ENCODE assay signal across 32 cellular contexts in the genomic region with DNA sequence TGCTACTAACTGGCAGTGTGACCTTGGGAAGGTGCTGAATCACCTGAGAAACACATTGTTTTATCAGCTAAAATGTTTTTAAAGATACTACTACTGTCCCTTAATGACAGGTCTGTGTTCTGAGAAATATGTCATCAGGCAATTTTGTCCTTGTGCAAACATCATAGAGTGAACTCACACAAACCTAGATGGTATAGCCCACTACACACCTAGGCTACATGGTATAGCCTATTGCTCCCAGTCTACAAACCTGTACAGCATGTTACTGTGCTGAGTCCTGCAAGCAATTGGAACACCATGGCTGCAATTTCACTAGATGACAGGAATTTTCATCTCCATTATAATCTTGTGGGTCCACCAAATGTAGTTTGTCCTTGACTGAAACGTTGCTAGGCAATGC.
"Had no signal": no experiment of that assay in that cellular context is flagged by ENCODE, and none has a peak within 500 bp of the region (broad histone marks: within the 10 kb centered on the region; RNA-seq: fewer than 3 reads in every experiment).

No MANE protein-coding gene starts in this region.

- H3K4me2 ChIP-seq: KMS-11 had no signal

- H3K27ac ChIP-seq: KMS-11 had no signal

- H3K9ac ChIP-seq: KMS-11 had no signal

- H3K36me3 ChIP-seq: MG63 had no signal

- H3K4me3 ChIP-seq: MG63 had no signal

- DNase-seq: Kasumi-1, MG63, MM.1S, MV-4-11, NCI-H1048, NCI-H1092, NCI-H1092 treated with DMSO at 0.1 percent for 48 hours, NCI-H1105, NCI-H1105 treated with DMSO at 0.1 percent for 48 hours, NCI-H1436, NCI-H1436 treated with DMSO at 0.1 percent for 48 hours, NCI-H146, NCI-H1694, NCI-H1694 treated with DMSO at 0.1 percent for 48 hours, NCI-H187, NCI-H187 treated with DMSO at 0.1 percent for 48 hours, NCI-H1930, NCI-H2029, NCI-H2029 treated with DMSO at 0.1 percent for 48 hours, NCI-H2081, NCI-H2081 treated with DMSO at 0.1 percent for 48 hours, NCI-H2107, NCI-H2171, NCI-H2171 treated with DMSO at 0.1 percent for 48 hours, NCI-H2227 treated with DMSO at 0.1 percent for 48 hours, NCI-H226, NCI-H345, NCI-H510A, NCI-H510A treated with DMSO at 0.1 percent for 48 hours, NCI-H524, NCI-H524 treated with DMSO at 0.1 percent for 48 hours had no signal

- H3K9me3 ChIP-seq: MG63 had no signal

- H3K27me3 ChIP-seq: MG63 had no signal
